Comparison of ENCODE assay signal across 7 cellular contexts in the genomic region with DNA sequence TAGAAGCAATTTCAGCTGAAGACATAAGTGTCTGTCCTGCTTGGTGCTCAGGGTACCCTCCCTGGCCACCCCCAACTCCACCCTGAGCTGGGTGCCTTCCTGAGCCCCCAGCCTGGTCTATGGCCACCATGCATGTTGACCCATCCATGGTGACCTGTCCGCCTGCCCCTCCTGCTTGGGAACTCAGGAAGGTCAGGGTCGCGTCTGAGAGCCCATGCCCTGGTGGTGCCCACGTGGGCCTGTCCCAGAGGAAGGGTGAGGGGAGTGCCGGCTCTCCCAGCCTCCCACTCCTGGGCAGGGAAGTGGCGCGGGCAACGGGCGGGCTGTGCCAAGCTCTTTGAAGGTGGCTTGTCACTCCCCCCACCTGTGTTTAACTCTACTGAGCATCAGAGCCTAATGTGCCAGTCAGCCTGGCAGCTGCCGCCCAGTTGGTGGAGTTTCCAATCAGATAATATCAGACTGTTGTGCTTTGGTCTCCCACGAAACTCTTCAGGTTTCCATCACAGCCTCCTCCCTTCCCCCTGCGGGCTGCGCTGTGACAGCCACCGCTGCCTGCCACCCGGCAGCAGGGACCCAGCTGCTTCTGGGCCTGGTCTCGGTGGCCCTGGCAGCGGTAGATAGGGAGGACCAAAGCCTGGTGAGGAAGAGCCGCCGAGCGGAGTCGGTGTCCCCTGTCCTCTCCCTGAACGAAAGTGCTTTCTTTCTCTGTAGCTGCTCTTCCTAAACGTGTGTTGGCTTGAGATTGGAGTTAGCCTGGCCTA. TPM values are rescaled to one million over a fixed set of nuclear protein-coding genes. Genes with fewer than 3 reads are reported as not detected.
DNase-seq lines count a peak whose midpoint lies in the region; TF ChIP-seq lines count a peak whose summit lies in the region.

No MANE protein-coding gene starts in this region.

- peaks cover 94% of the 10 kb centered on the region for H3K4me1 ChIP-seq in suprapubic skin

- no peak for TF ChIP-seq POLR2A in suprapubic skin (IDR thresholded peaks at IDR 0.05)

- peak overlapping the region; percentile 92 for H3K27ac Mint-ChIP-seq in activated T-helper 1 cell treated with anti-CD3 and anti-CD28 coated beads, Interleukin-12 subunit alpha, Interleukin-12 subunit beta, Interleukin-2, Interleukin-4 antibody, amounts not matched to agents 30 ng/mL and 10 ng/mL and 1 ng/mL, durations not matched to agents 14 hours and 24 hours and 36 hours

- peak overlapping the region; percentile 87 for H3K4me3 Mint-ChIP-seq in activated T-helper 1 cell treated with anti-CD3 and anti-CD28 coated beads, Interleukin-12 subunit alpha, Interleukin-12 subunit beta, Interleukin-2, Interleukin-4 antibody, amounts not matched to agents 30 ng/mL and 10 ng/mL and 1 ng/mL, durations not matched to agents 14 hours and 24 hours and 36 hours

- DNase-seq in NCI-H1694 treated with DMSO at 0.1 percent for 48 hours (lab: John Stamatoyannopoulos, UW) (peak; percentile 55), suprapubic skin (ENCODE audit: low spot score in 2 of 2) (peak; percentile 76 to 78), NCI-H146 treated with DMSO at 0.1 percent for 48 hours (lab: John Stamatoyannopoulos, UW; ENCODE audit: unreplicated experiment) (no peak), NCI-H187 treated with DMSO at 0.1 percent for 48 hours (lab: John Stamatoyannopoulos, UW) (no peak), COLO829 (ENCODE audit: low spot score) (no peak)
- DNase-seq in activated T-helper 1 cell treated with anti-CD3 and anti-CD28 coated beads, Interleukin-12 subunit alpha, Interleukin-12 subunit beta, Interleukin-2, Interleukin-4 antibody, amounts not matched to agents 30 ng/mL and 10 ng/mL and 1 ng/mL, durations not matched to agents 14 hours and 24 hours and 36 hours (ENCODE audit: low spot score): no peak

- no peaks in the 10 kb centered on the region for H3K9me3 ChIP-seq in suprapubic skin

- H3K27ac ChIP-seq in layer of hippocampus (ENCODE audit: low read depth, low read length): peak overlapping the region; percentile 89
- H3K27ac ChIP-seq in suprapubic skin: peak overlapping the region; percentile 84

- no peaks in the 10 kb centered on the region for H3K36me3 ChIP-seq in suprapubic skin

- H3K4me3 ChIP-seq in suprapubic skin: peak overlapping the region; percentile 40

- H3K27me3 Mint-ChIP-seq in activated T-helper 1 cell treated with anti-CD3 and anti-CD28 coated beads, Interleukin-12 subunit alpha, Interleukin-12 subunit beta, Interleukin-2, Interleukin-4 antibody, amounts not matched to agents 30 ng/mL and 10 ng/mL and 1 ng/mL, durations not matched to agents 14 hours and 24 hours and 36 hours (ENCODE audit: insufficient read depth): no peaks in the 10 kb centered on the region

- TF ChIP-seq EP300 in suprapubic skin (IDR thresholded peaks at IDR 0.05): no peak

- intact Hi-C loops in activated T-helper 1 cell treated with anti-CD3 and anti-CD28 coated beads, Interleukin-12 subunit alpha, Interleukin-12 subunit beta, Interleukin-2, Interleukin-4 antibody, amounts not matched to agents 30 ng/mL and 10 ng/mL and 1 ng/mL, durations not matched to agents 14 hours and 24 hours and 36 hours (cut with micrococcal nuclease): loop anchor here (1.0 to 2.0 kb wide), 4 partner anchors 10 to 51 kb away; no protein-coding TSS in a partner anchor

- WGBS in suprapubic skin: 41% methylated on average over 10 of the region's 23 CpGs

- peaks cover 56% of the 10 kb centered on the region for H3K4me1 Mint-ChIP-seq in activated T-helper 1 cell treated with anti-CD3 and anti-CD28 coated beads, Interleukin-12 subunit alpha, Interleukin-12 subunit beta, Interleukin-2, Interleukin-4 antibody, amounts not matched to agents 30 ng/mL and 10 ng/mL and 1 ng/mL, durations not matched to agents 14 hours and 24 hours and 36 hours (ENCODE audit: low read depth)

- no peaks in the 10 kb centered on the region for H3K27me3 ChIP-seq in layer of hippocampus (ENCODE audit: control insufficient read depth, insufficient read depth, low read length)
- H3K27me3 ChIP-seq in suprapubic skin: no peaks in the 10 kb centered on the region

- H3K36me3 Mint-ChIP-seq in activated T-helper 1 cell treated with anti-CD3 and anti-CD28 coated beads, Interleukin-12 subunit alpha, Interleukin-12 subunit beta, Interleukin-2, Interleukin-4 antibody, amounts not matched to agents 30 ng/mL and 10 ng/mL and 1 ng/mL, durations not matched to agents 14 hours and 24 hours and 36 hours (ENCODE audit: low read depth): peaks cover 13% of the 10 kb centered on the region

- no peaks in the 10 kb centered on the region for H3K9me3 Mint-ChIP-seq in activated T-helper 1 cell treated with anti-CD3 and anti-CD28 coated beads, Interleukin-12 subunit alpha, Interleukin-12 subunit beta, Interleukin-2, Interleukin-4 antibody, amounts not matched to agents 30 ng/mL and 10 ng/mL and 1 ng/mL, durations not matched to agents 14 hours and 24 hours and 36 hours

- no peak for TF ChIP-seq CTCF in suprapubic skin (IDR thresholded peaks at IDR 0.05)

RNA-seq across cellular contexts. Expression of a gene that starts 4.8 kb away (rescaled TPM):
- total RNA-seq in activated T-helper 1 cell treated with anti-CD3 and anti-CD28 coated beads, Interleukin-12 subunit alpha, Interleukin-12 subunit beta, Interleukin-2, Interleukin-4 antibody, amounts not matched to agents 30 ng/mL and 10 ng/mL and 1 ng/mL, durations not matched to agents 14 hours and 24 hours and 36 hours: 96.7 and 99.7 TPM in 2 replicates
- 100 to 1,000 TPM; 116 to 709 (median 162) TPM for total RNA-seq in suprapubic skin

RNA-seq across cellular contexts. Expression of a gene that starts 41.6 kb away (rescaled TPM):
- 96.2 and 98.6 TPM in 2 replicates for total RNA-seq in activated T-helper 1 cell treated with anti-CD3 and anti-CD28 coated beads, Interleukin-12 subunit alpha, Interleukin-12 subunit beta, Interleukin-2, Interleukin-4 antibody, amounts not matched to agents 30 ng/mL and 10 ng/mL and 1 ng/mL, durations not matched to agents 14 hours and 24 hours and 36 hours
- total RNA-seq in suprapubic skin: 10 to 100 TPM; 21.8 to 36.0 (median 30.8) TPM

RNA-seq across cellular contexts. Expression of a gene that starts 45.9 kb away (rescaled TPM):
- total RNA-seq in activated T-helper 1 cell treated with anti-CD3 and anti-CD28 coated beads, Interleukin-12 subunit alpha, Interleukin-12 subunit beta, Interleukin-2, Interleukin-4 antibody, amounts not matched to agents 30 ng/mL and 10 ng/mL and 1 ng/mL, durations not matched to agents 14 hours and 24 hours and 36 hours: 200 and 203 TPM in 2 replicates
- 100 to 1,000 TPM; 122 to 299 (median 196) TPM for total RNA-seq in suprapubic skin

Comparison
In these comparisons a context has a peak if more than half of its experiments do, and no peak if none do; other contexts are left out.
1. DNase-seq: peak in NCI-H1694 treated with DMSO at 0.1 percent for 48 hours (single experiment) and suprapubic skin (2 of 2); none in activated T-helper 1 cell treated with anti-CD3 and anti-CD28 coated beads, Interleukin-12 subunit alpha, Interleukin-12 subunit beta, Interleukin-2, Interleukin-4 antibody, amounts not matched to agents 30 ng/mL and 10 ng/mL and 1 ng/mL, durations not matched to agents 14 hours and 24 hours and 36 hours (single experiment), NCI-H146 treated with DMSO at 0.1 percent for 48 hours (single experiment), NCI-H187 treated with DMSO at 0.1 percent for 48 hours (single experiment) and COLO829 (single experiment).